Comparison of ENCODE assay signal across 22 cellular contexts in genomic region chr16:751152-752007, GRCh38. TPM values are rescaled to one million over a fixed set of nuclear protein-coding genes. Genes with fewer than 3 reads are reported as not detected.
DNase-seq lines count a peak whose midpoint lies in the region; ATAC-seq, FAIRE-seq and TF ChIP-seq lines count a peak whose summit lies in the region.
"Had no signal": no experiment of that assay in that cellular context is flagged by ENCODE, and none has a peak within 500 bp of the region (broad histone marks: within the 10 kb centered on the region; RNA-seq: fewer than 3 reads in every experiment).

No MANE protein-coding gene starts in this region.

- CTCF ChIA-PET in A549 (lab: Yijun Ruan, JAX): interaction anchor here (0.7 to 6.0 kb wide), 7 partner anchors 9 to 170 kb away, joined by 3 to 63 read pairs (median 6); partner anchors contain the start of genes CIAO3 and MSLN

- no peak overlapping the region for H3K27ac ChIP-seq in A549
- H3K27ac ChIP-seq in neural progenitor cell: no peak overlapping the region

- H3K9ac ChIP-seq in neural progenitor cell: no peak overlapping the region

- TF ChIP-seq CTCF in A549 (IDR thresholded peaks at IDR 0.05): no peak
- TF ChIP-seq CTCF in neural progenitor cell (IDR thresholded peaks at IDR 0.05): no peak

- H3K36me3 Mint-ChIP-seq in neural progenitor cell: no peaks in the 10 kb centered on the region
- H3K36me3 Mint-ChIP-seq: CD8-positive, alpha-beta T cell; naive thymus-derived CD8-positive, alpha-beta T cell had no signal

- no peak for TF ChIP-seq RAD21 in A549 (conservative IDR thresholded peaks at IDR 0.05 in 1 of 2, IDR thresholded peaks at IDR 0.05 in 1 of 2)

- H3K27ac Mint-ChIP-seq in neural progenitor cell: peak overlapping the region; percentile 93
- H3K27ac Mint-ChIP-seq: activated B cell treated with CpG ODN at 0.5 μM for 24 hours; CD8-positive, alpha-beta T cell had no signal

- H3K4me2 ChIP-seq in A549 (no peak overlapping the region), neural progenitor cell (peak overlapping the region; percentile 73)

- H3K9me3 Mint-ChIP-seq in neural progenitor cell: peaks cover 2% of the 10 kb centered on the region
- H3K9me3 Mint-ChIP-seq: activated B cell treated with CpG ODN at 0.5 μM for 24 hours; naive thymus-derived CD8-positive, alpha-beta T cell had no signal

- H2AFZ ChIP-seq in neural progenitor cell (replicated peaks): peak overlapping the region; percentile 81

- DNase-seq in A549 (ENCODE audit: low read depth in 1 of 2, low spot score in 1 of 2) (no peak), NCI-H82 treated with DMSO at 0.1 percent for 48 hours (lab: John Stamatoyannopoulos, UW; ENCODE audit: unreplicated experiment) (peak; percentile 18), neural progenitor cell (ENCODE audit: low spot score) (peak; percentile 58), HAP-1 (ENCODE audit: low spot score in 2 of 2) (no peak)
- no peak for DNase-seq in activated naive CD4-positive, alpha-beta T cell (lab: John Stamatoyannopoulos, UW)
- DNase-seq: activated B cell treated with CpG ODN at 0.5 μM for 24 hours; CD8-positive, alpha-beta T cell; EL; foreskin fibroblast; MG63; naive thymus-derived CD8-positive, alpha-beta T cell; NCI-H1694 treated with DMSO at 0.1 percent for 48 hours; NCI-H345; SHP77; stimulated activated naive CD4-positive, alpha-beta T cell treated with Interleukin-2 at 50 U/mL for 16 hours; T-helper 1 cell had no signal

- peak overlapping the region; percentile 73 for H3K4me3 Mint-ChIP-seq in neural progenitor cell
- H3K4me3 Mint-ChIP-seq: activated B cell treated with CpG ODN at 0.5 μM for 24 hours; CD8-positive, alpha-beta T cell; naive thymus-derived CD8-positive, alpha-beta T cell had no signal

- no peak for TF ChIP-seq POLR2A in A549 (IDR thresholded peaks at IDR 0.05; ENCODE audit: low read length)

- no peak for FAIRE-seq in A549 (lab: Jason Lieb, UNC)
- FAIRE-seq: urothelium cell line had no signal

- H3K36me3 ChIP-seq in neural progenitor cell (no peaks in the 10 kb centered on the region), HAP-1 (replicated peaks) (no peaks in the 10 kb centered on the region)
- H3K36me3 ChIP-seq: MG63 had no signal

- H3K4me1 Mint-ChIP-seq in neural progenitor cell: peaks cover 34% of the 10 kb centered on the region

- in situ Hi-C loops in HAP-1 (cut with MboI; ENCODE audit: low sequenced_read_pairs): no loop called here

- TF ChIP-seq EP300 in A549 (IDR thresholded peaks at IDR 0.05): no peak

- POLR2A ChIA-PET in A549 (lab: Yijun Ruan, JAX): interaction anchor here (1.1 kb wide), 1 partner anchor 10 kb away, joined by 3 read pairs; the partner anchor contains the start of gene CIAO3

- H3K27me3 Mint-ChIP-seq in neural progenitor cell (ENCODE audit: insufficient read depth, low read depth): peaks cover 10% of the 10 kb centered on the region

- H4K20me1 ChIP-seq in neural progenitor cell (ENCODE audit: low read depth): no peaks in the 10 kb centered on the region

- no peak; a peak in 1 of 6 replicates for ATAC-seq in A549
- peak; percentile 12 for ATAC-seq in esophagus mucosa
- no peak for ATAC-seq in HG02981 (IDR thresholded peaks at IDR 0.05; ENCODE audit: unreplicated experiment)
- no peak for ATAC-seq in GM18870 (IDR thresholded peaks at IDR 0.05; ENCODE audit: unreplicated experiment)
- ATAC-seq: CD8-positive, alpha-beta T cell; naive thymus-derived CD8-positive, alpha-beta T cell had no signal

- 83% methylated on average over 39 of the region's 39 CpGs for WGBS in A549 (ENCODE audit: missing lambda C conversion rate)

- H3K4me3 ChIP-seq in A549: no peak overlapping the region
- H3K4me3 ChIP-seq in neural progenitor cell: no peak overlapping the region
- no peak overlapping the region for H3K4me3 ChIP-seq in HAP-1
- H3K4me3 ChIP-seq: MG63 had no signal

- H3K4me1 ChIP-seq in A549 (no peaks in the 10 kb centered on the region), neural progenitor cell (peaks cover 22% of the 10 kb centered on the region), HAP-1 (peaks cover 11% of the 10 kb centered on the region)

- no peaks in the 10 kb centered on the region for H3K9me3 ChIP-seq in A549
- H3K9me3 ChIP-seq in neural progenitor cell (ENCODE audit: low read depth): no peaks in the 10 kb centered on the region
- no peaks in the 10 kb centered on the region; the same call in 1 of the 2 replicates for H3K9me3 ChIP-seq in HAP-1
- H3K9me3 ChIP-seq: MG63 had no signal

- no peaks in the 10 kb centered on the region for H3K27me3 ChIP-seq in neural progenitor cell
- no peaks in the 10 kb centered on the region for H3K27me3 ChIP-seq in HAP-1 (ENCODE audit: low read depth)
- H3K27me3 ChIP-seq: MG63 had no signal

- no peaks in the 10 kb centered on the region for H3K79me2 ChIP-seq in neural progenitor cell (ENCODE audit: low read depth)

- H3F3A ChIP-seq in neural progenitor cell (ENCODE audit: low read depth): peaks cover 21% of the 10 kb centered on the region

TF ChIP-seq in A549, 52 proteins besides CTCF, POLR2A, EP300 and RAD21:
- TF ChIP-seq ZFP36 (IDR thresholded peaks at IDR 0.05; ENCODE audit: borderline replicate concordance, partially characterized antibody) (peak; percentile 79), EHF (CRISPR knock-in tag; IDR thresholded peaks at IDR 0.05) (no peak)
TF ChIP-seq in A549: peak in this region for 1.

RNA-seq across cellular contexts. Expression of gene MSLN, which starts 9.2 kb away (rescaled TPM):
- polyA plus RNA-seq in A549 (2011; rRNA removed): 1.8 and 2.4 TPM in 2 replicates
- polyA plus RNA-seq in A549 (2012; cell fraction: cytosol; rRNA removed): 2.9 and 3.4 TPM in 2 replicates
- polyA plus RNA-seq in A549 (2012; cell fraction: nucleus; rRNA removed): 14.2 and 16.0 TPM in 2 replicates
- 2.7 to 3.6 TPM (median 3.1 TPM) in 3 replicates for polyA plus RNA-seq in A549 (2017; fragmentation: RNase III; extraction: RNeasy Plus Mini Kit Qiagen cat#74134 plus additional on column Dnase treatment)
- polyA minus RNA-seq in A549 (2011; rRNA and poly(A)+ RNA removed): 0.58 and 0.78 TPM in 2 replicates
- 2.8 TPM for total RNA-seq in esophagus mucosa
- total RNA-seq in neural progenitor cell (ENCODE audit: low replicate concordance): 0.82 and 1.2 TPM in 2 replicates
- total RNA-seq: activated B cell treated with CpG ODN at 0.5 μM for 24 hours; activated CD8-positive, alpha-beta memory T cell treated with anti-CD3 and anti-CD28 coated beads for 36 hours; CD8-positive, alpha-beta T cell; chondrocyte; naive thymus-derived CD8-positive, alpha-beta T cell had no signal
- polyA plus RNA-seq: naive thymus-derived CD8-positive, alpha-beta T cell had no signal

RNA-seq across cellular contexts. Expression of gene CIAO3, which starts 10.6 kb away (rescaled TPM):
- polyA plus RNA-seq in A549 (2011; rRNA removed) (17.4 and 19.3 TPM in 2 replicates), A549 (2017; fragmentation: RNase III; extraction: RNeasy Plus Mini Kit Qiagen cat#74134 plus additional on column Dnase treatment) (20.9 to 24.6 TPM (median 23.0 TPM) in 3 replicates)
- polyA plus RNA-seq in A549 (2012; cell fraction: cytosol; rRNA removed): 21.3 and 25.7 TPM in 2 replicates
- 71.8 and 110 TPM in 2 replicates for polyA plus RNA-seq in A549 (2012; cell fraction: nucleus; rRNA removed)
- 27.8 and 29.0 TPM in 2 replicates for polyA minus RNA-seq in A549 (2011; rRNA and poly(A)+ RNA removed)
- total RNA-seq in esophagus mucosa (18.1 TPM), neural progenitor cell (ENCODE audit: low replicate concordance) (20.5 and 38.2 TPM in 2 replicates)

RNA-seq across cellular contexts. Expression of gene HAGHL, which starts 24.5 kb away (rescaled TPM):
- polyA plus RNA-seq in A549 (2011; rRNA removed) (3.5 and 4.4 TPM in 2 replicates), A549 (2017; fragmentation: RNase III; extraction: RNeasy Plus Mini Kit Qiagen cat#74134 plus additional on column Dnase treatment) (21.4 to 22.0 TPM (median 21.7 TPM) in 3 replicates)
- 32.0 and 35.0 TPM in 2 replicates for polyA plus RNA-seq in A549 (2012; cell fraction: cytosol; rRNA removed)
- polyA plus RNA-seq in A549 (2012; cell fraction: nucleus; rRNA removed): 62.2 and 86.3 TPM in 2 replicates
- 2.0 and 2.6 TPM in 2 replicates for polyA minus RNA-seq in A549 (2011; rRNA and poly(A)+ RNA removed)
- total RNA-seq in esophagus mucosa (2.7 TPM), neural progenitor cell (ENCODE audit: low replicate concordance) (1.0 and 5.4 TPM in 2 replicates)

RNA-seq across cellular contexts. Expression of gene CCDC78, which starts 25.1 kb away (rescaled TPM):
- 1.1 and 1.7 TPM in 2 replicates for polyA plus RNA-seq in A549 (2011; rRNA removed)
- polyA plus RNA-seq in A549 (2012; cell fraction: cytosol; rRNA removed): 7.3 and 9.7 TPM in 2 replicates
- 72.7 and 90.6 TPM in 2 replicates for polyA plus RNA-seq in A549 (2012; cell fraction: nucleus; rRNA removed)
- polyA plus RNA-seq in A549 (2017; fragmentation: RNase III; extraction: RNeasy Plus Mini Kit Qiagen cat#74134 plus additional on column Dnase treatment): 4.7 to 5.9 TPM (median 5.6 TPM) in 3 replicates
- 0.49 and 0.74 TPM in 2 replicates for polyA minus RNA-seq in A549 (2011; rRNA and poly(A)+ RNA removed)
- total RNA-seq in esophagus mucosa: 0.40 TPM
- 0.67 and 3.7 TPM in 2 replicates for total RNA-seq in neural progenitor cell (ENCODE audit: low replicate concordance)

RNA-seq across cellular contexts. Expression of gene ANTKMT, which starts 30.4 kb away (rescaled TPM):
- polyA plus RNA-seq in A549 (2011; rRNA removed) (10.9 and 11.9 TPM in 2 replicates), A549 (2017; fragmentation: RNase III; extraction: RNeasy Plus Mini Kit Qiagen cat#74134 plus additional on column Dnase treatment) (49.2 to 55.8 TPM (median 55.2 TPM) in 3 replicates)
- polyA plus RNA-seq in A549 (2012; cell fraction: cytosol; rRNA removed): 79.6 and 99.7 TPM in 2 replicates
- polyA plus RNA-seq in A549 (2012; cell fraction: nucleus; rRNA removed): 161 and 226 TPM in 2 replicates
- 2.6 and 3.7 TPM in 2 replicates for polyA minus RNA-seq in A549 (2011; rRNA and poly(A)+ RNA removed)
- total RNA-seq in esophagus mucosa (24.1 TPM), neural progenitor cell (ENCODE audit: low replicate concordance) (7.5 and 20.9 TPM in 2 replicates)

Comparison
In these comparisons a context has a peak if more than half of its experiments do, and no peak if none do; other contexts are left out.
1. DNase-seq: peak in NCI-H82 treated with DMSO at 0.1 percent for 48 hours (single experiment) and neural progenitor cell (single experiment); none in A549 (0 of 2), activated naive CD4-positive, alpha-beta T cell (0 of 4) and HAP-1 (0 of 2).